Comparison of ENCODE assay signal across 8 cellular contexts in genomic region chr7:45133877-45134276, GRCh38. TPM values are rescaled to one million over a fixed set of nuclear protein-coding genes. Genes with fewer than 3 reads are reported as not detected.
"Had no signal": no experiment of that assay in that cellular context is flagged by ENCODE, and none has a peak within 500 bp of the region (broad histone marks: within the 10 kb centered on the region; RNA-seq: fewer than 3 reads in every experiment).

No MANE protein-coding gene starts in this region.

- H3K27ac Mint-ChIP-seq: GM23338, H9, IgD-negative memory B cell had no signal

- FAIRE-seq: H1, H54, HepG2 had no signal

- H3K4me3 ChIP-seq: GM23338 had no signal

- H3K4me2 ChIP-seq: GM23338 had no signal

- H3K4me3 Mint-ChIP-seq: GM23338, H9, IgD-negative memory B cell had no signal

- H3K27me3 Mint-ChIP-seq: IgD-negative memory B cell had no signal

- H2AFZ ChIP-seq: GM23338 had no signal

- H3K9me3 Mint-ChIP-seq: GM23338, H9, IgD-negative memory B cell had no signal

- DNase-seq: H9, HCEC 1CT had no signal

RNA-seq across cellular contexts. Expression of gene RAMP3, which starts 23.7 kb away (rescaled TPM):
- total RNA-seq: HepG2, HT1080 had no signal
- polyA plus RNA-seq: HepG2, IgD-negative memory B cell had no signal

RNA-seq across cellular contexts. Expression of gene NACAD, which starts 45.1 kb away (rescaled TPM):
- total RNA-seq: HepG2 had no signal
- polyA plus RNA-seq: IgD-negative memory B cell had no signal
